ENCODE assay signal across 1 cellular context in genomic region chr7:155448632-155449007, GRCh38.
TF ChIP-seq lines count a peak whose summit lies in the region.

No MANE protein-coding gene starts in this region.

TF ChIP-seq in HEK293, 187 proteins besides CTCF, POLR2A, EP300 and RAD21 (continued from another document and continues in another):
- no peak for TF ChIP-seq ZNF449 (tag by site-specific recombination; IDR thresholded peaks at IDR 0.05)
- TF ChIP-seq ZBTB8A (tag by site-specific recombination; IDR thresholded peaks at IDR 0.05) = peak; percentile 58; the same call in 1 of the 2 replicates
- TF ChIP-seq ZBTB48 (tag by site-specific recombination; IDR thresholded peaks at IDR 0.05) = no peak
- no peak for TF ChIP-seq ZNF626 (tag by site-specific recombination; IDR thresholded peaks at IDR 0.05)
- TF ChIP-seq ZBTB26 (tag by site-specific recombination; optimal IDR thresholded peaks at IDR 0.05) = peak; percentile 39
- TF ChIP-seq ZNF624 (tag by site-specific recombination; IDR thresholded peaks at IDR 0.05) = no peak
- TF ChIP-seq ZNF660 (tag by site-specific recombination; IDR thresholded peaks at IDR 0.05) = no peak
- TF ChIP-seq ATF2 (tag by site-specific recombination; IDR thresholded peaks at IDR 0.05; ENCODE audit: low read depth) = no peak
- TF ChIP-seq PBX3 (CRISPR knock-in tag; IDR thresholded peaks at IDR 0.05) = no peak
- no peak for TF ChIP-seq ZIC2 (tag by site-specific recombination; IDR thresholded peaks at IDR 0.05)
- TF ChIP-seq MZF1 (tag by site-specific recombination; IDR thresholded peaks at IDR 0.05; ENCODE audit: borderline replicate concordance) = no peak
- TF ChIP-seq BCL11A (tag by site-specific recombination; IDR thresholded peaks at IDR 0.05; ENCODE audit: low read depth) = no peak
- TF ChIP-seq ZNF677 (tag by site-specific recombination; IDR thresholded peaks at IDR 0.05) = no peak
- TF ChIP-seq ZNF560 (tag by site-specific recombination; IDR thresholded peaks at IDR 0.05; ENCODE audit: borderline replicate concordance) = no peak
- no peak for TF ChIP-seq GFI1B (tag by site-specific recombination; IDR thresholded peaks at IDR 0.05)
- TF ChIP-seq ZBTB21 (tag by site-specific recombination; IDR thresholded peaks at IDR 0.05) = no peak
- no peak for TF ChIP-seq ZNF529 (tag by site-specific recombination; IDR thresholded peaks at IDR 0.05; ENCODE audit: insufficient replicate concordance)
- TF ChIP-seq ZNF610 (tag by site-specific recombination; IDR thresholded peaks at IDR 0.05; ENCODE audit: borderline replicate concordance) = no peak
- no peak for TF ChIP-seq TRIM28 (IDR thresholded peaks at IDR 0.05; ENCODE audit: borderline replicate concordance, low read length)
- peak; percentile 81 for TF ChIP-seq ZNF600 (tag by site-specific recombination; IDR thresholded peaks at IDR 0.05)
- TF ChIP-seq ZNF544 (tag by site-specific recombination; IDR thresholded peaks at IDR 0.05) = no peak
- TF ChIP-seq ZBTB20 (tag by site-specific recombination; IDR thresholded peaks at IDR 0.05) = peak; percentile 47; the same call in 1 of the 2 replicates
- TF ChIP-seq ZNF48 (tag by site-specific recombination; IDR thresholded peaks at IDR 0.05) = no peak
- TF ChIP-seq ZSCAN23 (tag by site-specific recombination; IDR thresholded peaks at IDR 0.05) = no peak
- no peak for TF ChIP-seq ZNF585B (tag by site-specific recombination; IDR thresholded peaks at IDR 0.05)
- TF ChIP-seq ZEB2 (tag by site-specific recombination; IDR thresholded peaks at IDR 0.05) = no peak
- TF ChIP-seq ZNF776 (tag by site-specific recombination; IDR thresholded peaks at IDR 0.05; ENCODE audit: borderline replicate concordance) = no peak
- no peak for TF ChIP-seq KLF16 (tag by site-specific recombination; IDR thresholded peaks at IDR 0.05)
- TF ChIP-seq SP3 (tag by site-specific recombination; IDR thresholded peaks at IDR 0.05) = peak; percentile 47; the same call in 1 of the 2 replicates
- no peak for TF ChIP-seq ZNF561 (tag by site-specific recombination; IDR thresholded peaks at IDR 0.05; ENCODE audit: borderline replicate concordance)
- TF ChIP-seq SP2 (tag by site-specific recombination; IDR thresholded peaks at IDR 0.05) = peak; percentile 63
- TF ChIP-seq ZNF248 (tag by site-specific recombination; IDR thresholded peaks at IDR 0.05) = no peak
- no peak for TF ChIP-seq ZNF629 (tag by site-specific recombination; IDR thresholded peaks at IDR 0.05)
- no peak for TF ChIP-seq HOXD13 (CRISPR knock-in tag; IDR thresholded peaks at IDR 0.05; ENCODE audit: borderline replicate concordance)
- TF ChIP-seq ZNF335 (tag by site-specific recombination; conservative IDR thresholded peaks at IDR 0.05) = no peak
- no peak for TF ChIP-seq ZNF843 (tag by site-specific recombination; IDR thresholded peaks at IDR 0.05)
- TF ChIP-seq ZNF404 (tag by site-specific recombination; IDR thresholded peaks at IDR 0.05) = no peak
- no peak for TF ChIP-seq ZNF514 (tag by site-specific recombination; IDR thresholded peaks at IDR 0.05)
- no peak for TF ChIP-seq ZNF350 (tag by site-specific recombination; IDR thresholded peaks at IDR 0.05)
- no peak for TF ChIP-seq ZNF18 (tag by site-specific recombination; IDR thresholded peaks at IDR 0.05)
- TF ChIP-seq ZNF221 (tag by site-specific recombination; IDR thresholded peaks at IDR 0.05; ENCODE audit: borderline replicate concordance) = no peak
- no peak for TF ChIP-seq ZNF280D (tag by site-specific recombination; IDR thresholded peaks at IDR 0.05)
- no peak for TF ChIP-seq ZNF324 (tag by site-specific recombination; IDR thresholded peaks at IDR 0.05)
- no peak for TF ChIP-seq ZNF138 (tag by site-specific recombination; IDR thresholded peaks at IDR 0.05; ENCODE audit: borderline replicate concordance)
- TF ChIP-seq EGR2 (tag by site-specific recombination; IDR thresholded peaks at IDR 0.05; ENCODE audit: low read depth) = 0 out of 2 replicates have a peak, but pooled peaks have one; percentile 10
- no peak for TF ChIP-seq FEZF1 (tag by site-specific recombination; IDR thresholded peaks at IDR 0.05)
- TF ChIP-seq ZBTB17 (tag by site-specific recombination; IDR thresholded peaks at IDR 0.05) = no peak
- no peak for TF ChIP-seq ZSCAN4 (tag by site-specific recombination; IDR thresholded peaks at IDR 0.05)
- peak; percentile 92 for TF ChIP-seq KLF1 (tag by site-specific recombination; IDR thresholded peaks at IDR 0.05)
- no peak for TF ChIP-seq ZNF280C (tag by site-specific recombination; IDR thresholded peaks at IDR 0.05)
- TF ChIP-seq ZBTB6 (tag by site-specific recombination; IDR thresholded peaks at IDR 0.05) = no peak
- TF ChIP-seq ZNF175 (tag by site-specific recombination; IDR thresholded peaks at IDR 0.05) = no peak
- no peak for TF ChIP-seq ZNF530 (tag by site-specific recombination; IDR thresholded peaks at IDR 0.05; ENCODE audit: low read depth)
- no peak for TF ChIP-seq ZNF596 (tag by site-specific recombination; IDR thresholded peaks at IDR 0.05)
- TF ChIP-seq ZNF26 (tag by site-specific recombination; IDR thresholded peaks at IDR 0.05) = no peak
- no peak for TF ChIP-seq HOXC10 (CRISPR knock-in tag; IDR thresholded peaks at IDR 0.05)
